8 cellular contexts compared by ENCODE assay signal in genomic region chr2:196268538-196269338, GRCh38.
DNase-seq lines count a peak whose midpoint lies in the region; ATAC-seq and TF ChIP-seq lines count a peak whose summit lies in the region.

No MANE protein-coding gene starts in this region.

- intact Hi-C loops in Right ventricle myocardium superior (cut with DNase I) (no loop called here), stomach (cut with DNase I; ENCODE audit: low total_unique reads) (no loop called here)

- TF ChIP-seq CTCF in right atrium auricular region (IDR thresholded peaks at IDR 0.05) (no peak), fibroblast of mammary gland (conservative IDR thresholded peaks at IDR 0.05; ENCODE audit: control insufficient read depth, insufficient read depth, low read depth, low read length) (no peak), stomach (IDR thresholded peaks at IDR 0.05) (no peak)

- H3K27me3 ChIP-seq in right atrium auricular region: no peaks in the 10 kb centered on the region
- no peaks in the 10 kb centered on the region for H3K27me3 ChIP-seq in stomach

- peak overlapping the region in 1 of 2 donors; percentile 2 for H3K27ac ChIP-seq in right atrium auricular region
- H3K27ac ChIP-seq in stomach: peak overlapping the region in 4 of 5 donors; percentile 26 to 71 (median 58)
- H3K27ac ChIP-seq in caudate nucleus (ENCODE audit: low read depth, low read length): no peak overlapping the region

- H3K4me3 ChIP-seq in right atrium auricular region: no peak overlapping the region
- no peak overlapping the region for H3K4me3 ChIP-seq in fibroblast of mammary gland (ENCODE audit: control insufficient read depth, low read depth, low read length)
- H3K4me3 ChIP-seq in stomach: no peak overlapping the region

- peaks cover 4% of the 10 kb centered on the region for H3K36me3 ChIP-seq in right atrium auricular region
- no peaks in the 10 kb centered on the region for H3K36me3 ChIP-seq in stomach

- 46 to 69% (median 59%) methylated on average over 8 of the region's 8 CpGs for WGBS in stomach, 5 donors

- peak; percentile 71 for ATAC-seq in Right ventricle myocardium superior (ENCODE audit: poor library complexity)
- no peak for ATAC-seq in GM21381 (IDR thresholded peaks at IDR 0.05; ENCODE audit: unreplicated experiment)

- TF ChIP-seq EP300 in stomach (IDR thresholded peaks at IDR 0.05): no peak

- TF ChIP-seq POLR2A in stomach (IDR thresholded peaks at IDR 0.05): no peak

- H3K4me1 ChIP-seq in right atrium auricular region (peaks cover 0 to 27% of the 10 kb centered on the region in 2 donors), stomach (peaks cover 0 to 8% (median 0%) of the 10 kb centered on the region in 4 donors)

- DNase-seq in Right ventricle myocardium superior: no peak
- no peak for DNase-seq in right atrium auricular region (ENCODE audit: low spot score)
- peak; percentile 81 for DNase-seq in SIG-M5 (lab: John Stamatoyannopoulos, UW)
- DNase-seq in fibroblast of mammary gland (ENCODE audit: low read depth): peak; percentile 64
- no peak for DNase-seq in stomach
- DNase-seq in T-helper 9 cell: no peak
- DNase-seq in caudate nucleus (lab: John Stamatoyannopoulos, UW): no peak

- H3K9me3 ChIP-seq in right atrium auricular region (no peaks in the 10 kb centered on the region), stomach (no peaks in the 10 kb centered on the region)

Comparison
In these comparisons a context has a peak if more than half of its experiments do, and no peak if none do; other contexts are left out.
1. DNase-seq: peak in SIG-M5 (single experiment) and fibroblast of mammary gland (single experiment); none in Right ventricle myocardium superior (single experiment), right atrium auricular region (single experiment), stomach (single experiment), T-helper 9 cell (single experiment) and caudate nucleus (0 of 61).